ENCODE assay signal across 20 cellular contexts in genomic region chr3:94043285-94043684, GRCh38. TPM values are rescaled to one million over a fixed set of nuclear protein-coding genes. Genes with fewer than 3 reads are reported as not detected.
DNase-seq lines count a peak whose midpoint lies in the region; ATAC-seq, FAIRE-seq and TF ChIP-seq lines count a peak whose summit lies in the region.
"Had no signal": no experiment of that assay in that cellular context is flagged by ENCODE, and none has a peak within 500 bp of the region (broad histone marks: within the 10 kb centered on the region; RNA-seq: fewer than 3 reads in every experiment).

No MANE protein-coding gene starts in this region.

- no peaks in the 10 kb centered on the region for H3K27me3 Mint-ChIP-seq in central memory CD8-positive, alpha-beta T cell
- H3K27me3 Mint-ChIP-seq in stimulated activated naive B cell treated with anti-CD40 and anti-IgM and Interleukin-4, amounts not matched to agents 10 μg/mL and 1 μg/mL and 100 μg/mL, for 72 hours = no peaks in the 10 kb centered on the region

- intact Hi-C loops in HepG2 (cut with micrococcal nuclease; ENCODE audit: unreplicated experiment) = no loop called here
- intact Hi-C loops in right lobe of liver (cut with DNase I) = no loop called here

- no peak for FAIRE-seq in HepG2 (lab: Jason Lieb, UNC)
- FAIRE-seq: GM19239 had no signal

- CTCF ChIA-PET in HepG2 (lab: Yijun Ruan, JAX; ENCODE audit: low intra/inter-chr PET ratio, low total read pairs) = no interaction called here

- TF ChIP-seq RAD21 in HepG2 (CRISPR knock-in tag; IDR thresholded peaks at IDR 0.05) = no peak

- H3K27ac ChIP-seq in HepG2 (ENCODE audit: extremely low read length, insufficient read depth, low read length) (no peak overlapping the region), right lobe of liver (no peak overlapping the region)

- H3K36me3 Mint-ChIP-seq in central memory CD8-positive, alpha-beta T cell (ENCODE audit: insufficient read depth) = peaks cover 9% of the 10 kb centered on the region
- peaks cover 17 to 20% of the 10 kb centered on the region in 2 donors for H3K36me3 Mint-ChIP-seq in stimulated activated naive B cell treated with anti-CD40 and anti-IgM and Interleukin-4, amounts not matched to agents 10 μg/mL and 1 μg/mL and 100 μg/mL, for 72 hours

- TF ChIP-seq CTCF in HepG2 (CRISPR knock-in tag; IDR thresholded peaks at IDR 0.05) (no peak), right lobe of liver (IDR thresholded peaks at IDR 0.05) (no peak)

- no peak overlapping the region for H2AFZ ChIP-seq in HepG2 (ENCODE audit: low read length)

- H3K9me3 ChIP-seq in HepG2 (ENCODE audit: low read length) (no peaks in the 10 kb centered on the region), right lobe of liver (no peaks in the 10 kb centered on the region)
- H3K9me3 ChIP-seq: HAP-1 had no signal

- ATAC-seq in HepG2 (no peak), right lobe of liver (no peak), HG03432 (IDR thresholded peaks at IDR 0.05; ENCODE audit: unreplicated experiment) (no peak)
- ATAC-seq in central memory CD8-positive, alpha-beta T cell (replicated peaks; ENCODE audit: extremely low read depth, poor library complexity, severe bottlenecking) = no peak
- ATAC-seq in stimulated activated naive B cell treated with anti-CD40 and anti-IgM and Interleukin-4, amounts not matched to agents 10 μg/mL and 1 μg/mL and 100 μg/mL, for 72 hours (replicated peaks) = no peak

- H3K4me3 ChIP-seq in HepG2 (replicated peaks in 1 of 3; ENCODE audit: insufficient read depth in 1 of 3, low read depth in 2 of 3, low read length in 3 of 3) (no peak overlapping the region), right lobe of liver (no peak overlapping the region)
- H3K4me3 ChIP-seq: HAP-1 had no signal

- no peaks in the 10 kb centered on the region for H3K9me3 Mint-ChIP-seq in central memory CD8-positive, alpha-beta T cell
- H3K9me3 Mint-ChIP-seq in stimulated activated naive B cell treated with anti-CD40 and anti-IgM and Interleukin-4, amounts not matched to agents 10 μg/mL and 1 μg/mL and 100 μg/mL, for 72 hours = peaks cover 0 to 3% of the 10 kb centered on the region in 2 donors

- H3K4me1 ChIP-seq in HepG2 (ENCODE audit: insufficient read depth, low read length) = no peaks in the 10 kb centered on the region
- no peaks in the 10 kb centered on the region for H3K4me1 ChIP-seq in right lobe of liver
- H3K4me1 ChIP-seq: HAP-1 had no signal

- no TSS peak for BruUV-seq in HepG2 (replicated peaks; lab: Mats Ljungman, UMichigan)

- H3K27me3 ChIP-seq in HepG2 (ENCODE audit: control insufficient read depth in 1 of 2, insufficient read depth in 2 of 2, low read length in 2 of 2) (no peaks in the 10 kb centered on the region; a peak in 1 of 5 replicates), right lobe of liver (no peaks in the 10 kb centered on the region)

- H3K4me1 Mint-ChIP-seq in central memory CD8-positive, alpha-beta T cell = no peaks in the 10 kb centered on the region
- H3K4me1 Mint-ChIP-seq in stimulated activated naive B cell treated with anti-CD40 and anti-IgM and Interleukin-4, amounts not matched to agents 10 μg/mL and 1 μg/mL and 100 μg/mL, for 72 hours = no peaks in the 10 kb centered on the region

- no peak for DNase-seq in HepG2 (ENCODE audit: low spot score)
- DNase-seq in right lobe of liver = no peak
- DNase-seq in NAMALWA (ENCODE audit: low spot score) = peak; percentile 12
- DNase-seq in central memory CD8-positive, alpha-beta T cell (ENCODE audit: low spot score in 2 of 2) = no peak
- no peak for DNase-seq in stimulated activated naive B cell treated with anti-CD40 and anti-IgM and Interleukin-4, amounts not matched to agents 10 μg/mL and 1 μg/mL and 100 μg/mL, for 72 hours
- no peak for DNase-seq in occipital lobe (lab: John Stamatoyannopoulos, UW)
- DNase-seq: ACHN, AML-193, IMR-90, NCI-H1417 treated with DMSO at 0.1 percent for 48 hours, NCI-H1930, NCI-H2171, NCI-H446 treated with DMSO at 0.1 percent for 48 hours, OCI-M1, SIG-M5 had no signal

- POLR2A ChIA-PET in HepG2 (lab: Yijun Ruan, JAX) = no interaction called here

- TF ChIP-seq POLR2A in HepG2 (IDR thresholded peaks at IDR 0.05; ENCODE audit: insufficient read depth in 1 of 2, low read depth in 2 of 2, low read length in 2 of 2) (no peak), right lobe of liver (IDR thresholded peaks at IDR 0.05) (no peak)

- in situ Hi-C loops in HepG2 (cut with HindIII; ENCODE audit: extremely low pct_ligation_motif_present, low pct_unique_long_range_greater_than_20kb) = no loop called here

- no peaks in the 10 kb centered on the region for H3K36me3 ChIP-seq in HepG2 (replicated peaks in 1 of 2; ENCODE audit: control insufficient read depth in 1 of 2, insufficient read depth in 2 of 2, low read length in 2 of 2)
- no peaks in the 10 kb centered on the region for H3K36me3 ChIP-seq in right lobe of liver
- H3K36me3 ChIP-seq: HAP-1 had no signal

- H3K9ac ChIP-seq in HepG2 (ENCODE audit: insufficient read depth, low read depth, low read length) = no peak overlapping the region

- no peak overlapping the region for H3K4me2 ChIP-seq in HepG2 (ENCODE audit: low read depth, low read length)

- no peaks in the 10 kb centered on the region for H3K79me2 ChIP-seq in HepG2 (ENCODE audit: insufficient read depth, low read length)

- TF ChIP-seq EP300 in HepG2 (IDR thresholded peaks at IDR 0.05; ENCODE audit: low read depth in 2 of 2, low read length in 2 of 2) = no peak
- no peak for TF ChIP-seq EP300 in HepG2 (CRISPR knock-in tag; IDR thresholded peaks at IDR 0.05; ENCODE audit: borderline replicate concordance)

- WGBS in HepG2 (ENCODE audit: low lambda C conversion rate) = 100% methylated on average over 1 of the region's 1 CpG
- 80% methylated on average over 1 of the region's 1 CpG for WGBS in right lobe of liver (ENCODE audit: insufficient coverage, low coverage, low lambda C conversion rate, missing lambda C conversion rate)

- no peaks in the 10 kb centered on the region for H4K20me1 ChIP-seq in HepG2 (ENCODE audit: insufficient read depth, low read length)

- H3K27ac Mint-ChIP-seq in central memory CD8-positive, alpha-beta T cell (ENCODE audit: low read depth) = peak overlapping the region; percentile 83
- peak overlapping the region; percentile 86 for H3K27ac Mint-ChIP-seq in stimulated activated naive B cell treated with anti-CD40 and anti-IgM and Interleukin-4, amounts not matched to agents 10 μg/mL and 1 μg/mL and 100 μg/mL, for 72 hours

- H3K4me3 Mint-ChIP-seq in central memory CD8-positive, alpha-beta T cell = no peak overlapping the region
- H3K4me3 Mint-ChIP-seq in stimulated activated naive B cell treated with anti-CD40 and anti-IgM and Interleukin-4, amounts not matched to agents 10 μg/mL and 1 μg/mL and 100 μg/mL, for 72 hours = no peak overlapping the region

RNA-seq across cellular contexts. Expression of gene STX19, which starts 14.9 kb away (rescaled TPM):
- not detected in 2 replicates for total RNA-seq in HepG2 (2016; rRNA removed; fragmentation: Illumina TruSeq; extraction: Trizol)
- total RNA-seq in HepG2 (2016; cell fraction: cytosol; rRNA removed; fragmentation: Illumina TruSeq; extraction: Trizol; ENCODE audit: low read depth) = not detected in 2 replicates
- not detected in 2 replicates for total RNA-seq in HepG2 (2016; cell fraction: insoluble cytoplasmic fraction; rRNA removed; fragmentation: Illumina TruSeq; extraction: Trizol)
- not detected in 2 replicates for total RNA-seq in HepG2 (2016; cell fraction: membrane; rRNA removed; fragmentation: Illumina TruSeq; extraction: Trizol)
- total RNA-seq in HepG2 (2016; cell fraction: nucleus; rRNA removed; fragmentation: Illumina TruSeq; extraction: Trizol) = not detected in 2 replicates
- polyA plus RNA-seq in HepG2 (2011; rRNA removed) = not detected in 2 replicates
- not detected in 2 replicates for polyA plus RNA-seq in HepG2 (2011; cell fraction: cytosol; rRNA removed)
- polyA plus RNA-seq in HepG2 (2011; cell fraction: nucleus; rRNA removed) = not detected in 2 replicates
- 0.12 TPM in 1 of 2 replicates, not detected in the other for polyA plus RNA-seq in HepG2 (2012)
- polyA plus RNA-seq in HepG2 (2016; cell fraction: cytosol; fragmentation: Illumina TruSeq; extraction: Trizol; ENCODE audit: low read depth) = not detected in 2 replicates
- not detected in 2 replicates for polyA plus RNA-seq in HepG2 (2016; cell fraction: insoluble cytoplasmic fraction; fragmentation: Illumina TruSeq; extraction: Trizol; ENCODE audit: low read depth)
- polyA plus RNA-seq in HepG2 (2016; cell fraction: membrane; fragmentation: Illumina TruSeq; extraction: Trizol; ENCODE audit: low read depth) = not detected in 2 replicates
- polyA plus RNA-seq in HepG2 (2016; cell fraction: nucleus; fragmentation: Illumina TruSeq; extraction: Trizol; ENCODE audit: insufficient read depth, low read depth) = not detected in 2 replicates
- not detected in 2 replicates for polyA minus RNA-seq in HepG2 (2011; rRNA and poly(A)+ RNA removed; ENCODE audit: low replicate concordance)
- not detected in 2 replicates for polyA minus RNA-seq in HepG2 (2011; cell fraction: cytosol; rRNA and poly(A)+ RNA removed)
- not detected in 2 replicates for polyA minus RNA-seq in HepG2 (2011; cell fraction: nucleus; rRNA and poly(A)+ RNA removed)
- total RNA-seq in right lobe of liver = not detected
- not detected for total RNA-seq in occipital lobe
- total RNA-seq: IMR-90, LHCN-M2, RPMI7951 had no signal
- polyA plus RNA-seq: IMR-90 had no signal

RNA-seq across cellular contexts. Expression of gene DHFR2, which starts 19.4 kb away (rescaled TPM):
- total RNA-seq in HepG2 (2016; rRNA removed; fragmentation: Illumina TruSeq; extraction: Trizol) (3.1 and 4.6 TPM in 2 replicates), right lobe of liver (1 to 10 TPM; 3.3 to 5.7 (median 4.1) TPM), occipital lobe (14.0 TPM)
- total RNA-seq in HepG2 (2016; cell fraction: cytosol; rRNA removed; fragmentation: Illumina TruSeq; extraction: Trizol; ENCODE audit: low read depth) = 0.35 and 0.40 TPM in 2 replicates
- total RNA-seq in HepG2 (2016; cell fraction: insoluble cytoplasmic fraction; rRNA removed; fragmentation: Illumina TruSeq; extraction: Trizol) = 3.1 and 4.0 TPM in 2 replicates
- total RNA-seq in HepG2 (2016; cell fraction: membrane; rRNA removed; fragmentation: Illumina TruSeq; extraction: Trizol) = 1.1 and 1.5 TPM in 2 replicates
- total RNA-seq in HepG2 (2016; cell fraction: nucleus; rRNA removed; fragmentation: Illumina TruSeq; extraction: Trizol) = 3.9 and 4.0 TPM in 2 replicates
- 1.4 and 1.8 TPM in 2 replicates for polyA plus RNA-seq in HepG2 (2011; rRNA removed)
- polyA plus RNA-seq in HepG2 (2011; cell fraction: cytosol; rRNA removed) = 0.78 and 1.1 TPM in 2 replicates
- polyA plus RNA-seq in HepG2 (2011; cell fraction: nucleus; rRNA removed) = 0.68 and 0.95 TPM in 2 replicates
- 2.8 and 2.9 TPM in 2 replicates for polyA plus RNA-seq in HepG2 (2012)
- polyA plus RNA-seq in HepG2 (2016; cell fraction: cytosol; fragmentation: Illumina TruSeq; extraction: Trizol; ENCODE audit: low read depth) = 0.07 and 0.23 TPM in 2 replicates
- 2.3 and 3.2 TPM in 2 replicates for polyA plus RNA-seq in HepG2 (2016; cell fraction: insoluble cytoplasmic fraction; fragmentation: Illumina TruSeq; extraction: Trizol; ENCODE audit: low read depth)
- polyA plus RNA-seq in HepG2 (2016; cell fraction: membrane; fragmentation: Illumina TruSeq; extraction: Trizol; ENCODE audit: low read depth) = 0.55 and 0.68 TPM in 2 replicates
- polyA plus RNA-seq in HepG2 (2016; cell fraction: nucleus; fragmentation: Illumina TruSeq; extraction: Trizol; ENCODE audit: insufficient read depth, low read depth) = 4.0 TPM in 2 replicates
- 1.3 and 1.7 TPM in 2 replicates for polyA minus RNA-seq in HepG2 (2011; rRNA and poly(A)+ RNA removed; ENCODE audit: low replicate concordance)
- 1.5 and 1.8 TPM in 2 replicates for polyA minus RNA-seq in HepG2 (2011; cell fraction: cytosol; rRNA and poly(A)+ RNA removed)
- polyA minus RNA-seq in HepG2 (2011; cell fraction: nucleus; rRNA and poly(A)+ RNA removed) = 5.0 and 6.6 TPM in 2 replicates

RNA-seq across cellular contexts. Expression of gene NSUN3, which starts 19.6 kb away (rescaled TPM):
- total RNA-seq in HepG2 (2016; rRNA removed; fragmentation: Illumina TruSeq; extraction: Trizol) (10.6 and 12.4 TPM in 2 replicates), right lobe of liver (1 to 10 TPM; 4.9 to 6.2 (median 5.6) TPM), occipital lobe (43.0 TPM)
- 1.8 and 2.6 TPM in 2 replicates for total RNA-seq in HepG2 (2016; cell fraction: cytosol; rRNA removed; fragmentation: Illumina TruSeq; extraction: Trizol; ENCODE audit: low read depth)
- 9.4 and 12.2 TPM in 2 replicates for total RNA-seq in HepG2 (2016; cell fraction: insoluble cytoplasmic fraction; rRNA removed; fragmentation: Illumina TruSeq; extraction: Trizol)
- 3.2 and 3.7 TPM in 2 replicates for total RNA-seq in HepG2 (2016; cell fraction: membrane; rRNA removed; fragmentation: Illumina TruSeq; extraction: Trizol)
- 17.1 and 23.0 TPM in 2 replicates for total RNA-seq in HepG2 (2016; cell fraction: nucleus; rRNA removed; fragmentation: Illumina TruSeq; extraction: Trizol)
- 3.2 and 3.6 TPM in 2 replicates for polyA plus RNA-seq in HepG2 (2011; rRNA removed)
- 1.7 and 2.3 TPM in 2 replicates for polyA plus RNA-seq in HepG2 (2011; cell fraction: cytosol; rRNA removed)
- 2.4 and 2.5 TPM in 2 replicates for polyA plus RNA-seq in HepG2 (2011; cell fraction: nucleus; rRNA removed)
- polyA plus RNA-seq in HepG2 (2012) = 4.1 and 4.2 TPM in 2 replicates
- 0.26 and 0.83 TPM in 2 replicates for polyA plus RNA-seq in HepG2 (2016; cell fraction: cytosol; fragmentation: Illumina TruSeq; extraction: Trizol; ENCODE audit: low read depth)
- polyA plus RNA-seq in HepG2 (2016; cell fraction: insoluble cytoplasmic fraction; fragmentation: Illumina TruSeq; extraction: Trizol; ENCODE audit: low read depth) = 8.8 and 9.8 TPM in 2 replicates
- 0.47 and 1.3 TPM in 2 replicates for polyA plus RNA-seq in HepG2 (2016; cell fraction: membrane; fragmentation: Illumina TruSeq; extraction: Trizol; ENCODE audit: low read depth)
- polyA plus RNA-seq in HepG2 (2016; cell fraction: nucleus; fragmentation: Illumina TruSeq; extraction: Trizol; ENCODE audit: insufficient read depth, low read depth) = 5.3 and 6.2 TPM in 2 replicates
- 8.0 and 14.5 TPM in 2 replicates for polyA minus RNA-seq in HepG2 (2011; rRNA and poly(A)+ RNA removed; ENCODE audit: low replicate concordance)
- 3.4 and 4.0 TPM in 2 replicates for polyA minus RNA-seq in HepG2 (2011; cell fraction: cytosol; rRNA and poly(A)+ RNA removed)
- 31.7 and 41.6 TPM in 2 replicates for polyA minus RNA-seq in HepG2 (2011; cell fraction: nucleus; rRNA and poly(A)+ RNA removed)
